Comparison of ENCODE assay signal across 26 cellular contexts in genomic region chr12:9390761-9391160, GRCh38.
"Had no signal": no experiment of that assay in that cellular context is flagged by ENCODE, and none has a peak within 500 bp of the region (broad histone marks: within the 10 kb centered on the region; RNA-seq: fewer than 3 reads in every experiment).

No MANE protein-coding gene starts in this region.

- ATAC-seq: stimulated activated effector memory CD8-positive, alpha-beta T cell treated with anti-CD3 and anti-CD28 coated beads, Interleukin-12 subunit alpha, Interleukin-12 subunit beta, amount 100 ng/mL, for 72 hours; stimulated activated memory B cell treated with anti-CD40 and anti-IgM and Interleukin-4, amounts not matched to agents 10 μg/mL and 1 μg/mL and 100 μg/mL, for 72 hours; stimulated activated naive B cell treated with anti-CD40 and anti-IgM and Interleukin-4, amounts not matched to agents 10 μg/mL and 1 μg/mL and 100 μg/mL, for 72 hours; stimulated activated naive CD8-positive, alpha-beta T cell treated with anti-CD3 and anti-CD28 coated beads, Interleukin-15, amount 100 ng/mL, for 72 hours; stimulated activated naive CD8-positive, alpha-beta T cell treated with anti-CD3 and anti-CD28 coated beads, Interleukin-15, Interleukin-2, amounts not matched to agents 100 U/mL and 50 U/mL, for 24 hours; upper lobe of right lung had no signal

- H3K4me1 ChIP-seq: stomach, suprapubic skin, thyroid gland, tibial artery, tibial nerve, transverse colon, upper lobe of left lung, upper lobe of right lung, uterus, vagina had no signal

- H3K9me3 ChIP-seq: stomach, suprapubic skin, testis, thoracic aorta, thyroid gland, tibial artery, tibial nerve, transverse colon, upper lobe of left lung, upper lobe of right lung, uterus, vagina had no signal

- H3K27ac ChIP-seq: stomach, suprapubic skin, thoracic aorta, thyroid gland, tibial artery, tibial nerve, transverse colon, upper lobe of left lung, upper lobe of right lung, uterus, vagina had no signal

- DNase-seq: stimulated activated CD4-positive, alpha-beta T cell treated with anti-CD3 and anti-CD28 coated beads, Interleukin-2, amount 100 ng/mL, for 48 hours; stimulated activated CD4-positive, alpha-beta T cell treated with anti-CD3 and anti-CD28 coated beads, Interleukin-4, amount 100 ng/mL, for 1 hour; stimulated activated CD4-positive, alpha-beta T cell treated with anti-CD3 and anti-CD28 coated beads, Interleukin-4, amount 100 ng/mL, for 24 hours; stimulated activated CD4-positive, alpha-beta T cell treated with anti-CD3 and anti-CD28 coated beads, Interleukin-4, amount 100 ng/mL, for 4 hours; stimulated activated CD8-positive, alpha-beta memory T cell treated with anti-CD3 and anti-CD28 coated beads, Interleukin-4, amount 100 ng/mL, for 48 hours; stimulated activated naive B cell treated with anti-CD40 and anti-IgM and Interleukin-4, amounts not matched to agents 10 μg/mL and 1 μg/mL and 100 μg/mL, for 72 hours; stimulated activated naive CD4-positive, alpha-beta T cell; stimulated activated naive CD4-positive, alpha-beta T cell treated with Interleukin-2 at 50 U/mL for 16 hours; stimulated activated naive CD8-positive, alpha-beta T cell treated with anti-CD3 and anti-CD28 coated beads, Interleukin-15, amount 100 ng/mL, for 72 hours; stimulated activated naive CD8-positive, alpha-beta T cell treated with anti-CD3 and anti-CD28 coated beads, Interleukin-15, Interleukin-2, amounts not matched to agents 100 U/mL and 50 U/mL, for 24 hours; stomach; substantia nigra; testis; thyroid gland; tibial artery; transverse colon; trophoblast cell; upper lobe of left lung; upper lobe of right lung; uterus had no signal

- H3K4me3 ChIP-seq: stomach, suprapubic skin, testis, thoracic aorta, thyroid gland, tibial artery, tibial nerve, transverse colon, upper lobe of left lung, upper lobe of right lung, uterus, vagina had no signal

- H3K27me3 ChIP-seq: stomach, suprapubic skin, testis, thyroid gland, tibial artery, tibial nerve, transverse colon, upper lobe of left lung, upper lobe of right lung, uterus, vagina had no signal

- H3K36me3 ChIP-seq: stomach, suprapubic skin, thoracic aorta, thyroid gland, tibial artery, tibial nerve, transverse colon, upper lobe of left lung, upper lobe of right lung, uterus, vagina had no signal
